In genomic region chr17:58756246-58757161, GRCh38 we compare ENCODE assay signal across 9 cellular contexts. TPM values are rescaled to one million over a fixed set of nuclear protein-coding genes. Genes with fewer than 3 reads are reported as not detected.
DNase-seq lines count a peak whose midpoint lies in the region; ATAC-seq, FAIRE-seq and TF ChIP-seq lines count a peak whose summit lies in the region.
"Had no signal": no experiment of that assay in that cellular context is flagged by ENCODE, and none has a peak within 500 bp of the region (broad histone marks: within the 10 kb centered on the region; RNA-seq: fewer than 3 reads in every experiment).

No MANE protein-coding gene starts in this region.

- peak overlapping the region; percentile 92 for H3K4me2 ChIP-seq in HepG2 (ENCODE audit: low read depth, low read length)

- ATAC-seq in Panc1 (peak; percentile 61), HepG2 (peak; percentile 63), GM21786 (IDR thresholded peaks at IDR 0.05; ENCODE audit: unreplicated experiment) (no peak)
- ATAC-seq in stimulated activated naive CD8-positive, alpha-beta T cell treated with anti-CD3 and anti-CD28 coated beads, Interleukin-15, amount 100 ng/mL, for 72 hours = peak; percentile 59

- H3K4me1 ChIP-seq in Panc1 (ENCODE audit: control insufficient read depth, insufficient read depth, low read length) (no peaks in the 10 kb centered on the region), HepG2 (ENCODE audit: insufficient read depth, low read length) (peaks cover 10% of the 10 kb centered on the region)

- POLR2A ChIA-PET in Panc1 (lab: Charles Lee) = no interaction called here
- POLR2A ChIA-PET in HepG2 (lab: Yijun Ruan, JAX) = no interaction called here

- H3K27me3 Mint-ChIP-seq in stimulated activated naive CD8-positive, alpha-beta T cell treated with anti-CD3 and anti-CD28 coated beads, Interleukin-15, amount 100 ng/mL, for 72 hours = peaks cover 58% of the 10 kb centered on the region

- CTCF ChIA-PET in Panc1 (lab: Charles Lee) = no interaction called here
- CTCF ChIA-PET in HepG2 (lab: Yijun Ruan, JAX; ENCODE audit: low intra/inter-chr PET ratio, low total read pairs) = no interaction called here

- H3K79me2 ChIP-seq in HepG2 (ENCODE audit: insufficient read depth, low read length) = no peaks in the 10 kb centered on the region

- in situ Hi-C loops in ACHN (cut with HindIII; ENCODE audit: low pct_ligation_motif_present, low pct_unique_long_range_greater_than_20kb, low sequenced_read_pairs) = no loop called here
- in situ Hi-C loops in GM13976 (cut with MboI; ENCODE audit: low sequenced_read_pairs, unreplicated experiment) = no loop called here
- in situ Hi-C loops in Panc1 (cut with HindIII; ENCODE audit: low pct_unique_long_range_greater_than_20kb, low sequenced_read_pairs) = no loop called here
- in situ Hi-C loops in HepG2 (cut with HindIII; ENCODE audit: extremely low pct_ligation_motif_present, low pct_unique_long_range_greater_than_20kb) = no loop called here

- no peak for TF ChIP-seq RAD21 in HepG2 (CRISPR knock-in tag; IDR thresholded peaks at IDR 0.05)

- no peaks in the 10 kb centered on the region for H3K9me3 Mint-ChIP-seq in stimulated activated naive CD8-positive, alpha-beta T cell treated with anti-CD3 and anti-CD28 coated beads, Interleukin-15, amount 100 ng/mL, for 72 hours

- 5% methylated on average over 29 of the region's 72 CpGs for WGBS in HepG2 (ENCODE audit: low lambda C conversion rate)

- no peak overlapping the region for H2AFZ ChIP-seq in HepG2 (ENCODE audit: low read length)

- H3K36me3 ChIP-seq in Panc1 (ENCODE audit: control insufficient read depth, insufficient read depth, low read length) = no peaks in the 10 kb centered on the region
- no peaks in the 10 kb centered on the region for H3K36me3 ChIP-seq in HepG2 (replicated peaks in 1 of 2; ENCODE audit: control insufficient read depth in 1 of 2, insufficient read depth in 2 of 2, low read length in 2 of 2)

- TF ChIP-seq POLR2A in HepG2 (IDR thresholded peaks at IDR 0.05; ENCODE audit: insufficient read depth in 1 of 2, low read depth in 2 of 2, low read length in 2 of 2) = no peak

- no peaks in the 10 kb centered on the region for H4K20me1 ChIP-seq in HepG2 (ENCODE audit: insufficient read depth, low read length)

- peak overlapping the region; percentile 57 to 70 for H3K4me3 ChIP-seq in Panc1 (ENCODE audit: low read depth in 2 of 2, low read length in 2 of 2)
- peak overlapping the region; percentile 62 to 83 (median 75) for H3K4me3 ChIP-seq in HepG2 (replicated peaks in 1 of 3; ENCODE audit: insufficient read depth in 1 of 3, low read depth in 2 of 3, low read length in 3 of 3)

- no peak overlapping the region for H3K27ac Mint-ChIP-seq in stimulated activated naive CD8-positive, alpha-beta T cell treated with anti-CD3 and anti-CD28 coated beads, Interleukin-15, amount 100 ng/mL, for 72 hours

- H3K9ac ChIP-seq in HepG2 (ENCODE audit: insufficient read depth, low read depth, low read length) = peak overlapping the region; percentile 23; the same call in 1 of the 2 replicates

- DNase-seq in ACHN = peak; percentile 23
- peak; percentile 54 for DNase-seq in GM13976 (ENCODE audit: low spot score)
- DNase-seq in Panc1 (ENCODE audit: low read depth, low spot score) = no peak
- DNase-seq in cerebellum (ENCODE audit: low spot score) = peak; percentile 42
- DNase-seq in HepG2 (ENCODE audit: low spot score) = no peak
- DNase-seq in stimulated activated naive CD8-positive, alpha-beta T cell treated with anti-CD3 and anti-CD28 coated beads, Interleukin-15, amount 100 ng/mL, for 72 hours = peak in 1 of 2 donors; percentile 8
- no peak for DNase-seq in T1000 (lab: John Stamatoyannopoulos, UW)

- H3K4me3 Mint-ChIP-seq in stimulated activated naive CD8-positive, alpha-beta T cell treated with anti-CD3 and anti-CD28 coated beads, Interleukin-15, amount 100 ng/mL, for 72 hours = peak overlapping the region; percentile 85 to 97

- no peak for TF ChIP-seq EP300 in HepG2 (IDR thresholded peaks at IDR 0.05; ENCODE audit: low read depth in 2 of 2, low read length in 2 of 2)
- no peak for TF ChIP-seq EP300 in HepG2 (CRISPR knock-in tag; IDR thresholded peaks at IDR 0.05; ENCODE audit: borderline replicate concordance)

- H3K9me3 ChIP-seq in Panc1 (ENCODE audit: control insufficient read depth, insufficient read depth, low read depth, low read length) (no peaks in the 10 kb centered on the region), HepG2 (ENCODE audit: low read length) (no peaks in the 10 kb centered on the region)

- TF ChIP-seq CTCF in GM13976 (IDR thresholded peaks at IDR 0.05; ENCODE audit: borderline replicate concordance, control extremely low read depth, extremely low read depth, insufficient read depth, missing control alignments) (no peak), Panc1 (IDR thresholded peaks at IDR 0.05) (no peak), HepG2 (CRISPR knock-in tag; IDR thresholded peaks at IDR 0.05) (no peak)

- H3K27me3 ChIP-seq in Panc1 (ENCODE audit: control insufficient read depth, insufficient read depth, low read length) (peaks cover 9% of the 10 kb centered on the region), HepG2 (ENCODE audit: control insufficient read depth in 1 of 2, insufficient read depth in 2 of 2, low read length in 2 of 2) (peaks cover 2 to 47% of the 10 kb centered on the region in 2 experiments; a peak in 4 of 5 replicates)

- no peak for FAIRE-seq in HepG2 (lab: Jason Lieb, UNC)

- intact Hi-C loops in Panc1 (cut with micrococcal nuclease; ENCODE audit: unreplicated experiment) (no loop called here), HepG2 (cut with micrococcal nuclease; ENCODE audit: unreplicated experiment) (no loop called here)

- BruUV-seq in Panc1 (replicated peaks; lab: Mats Ljungman, UMichigan) = no TSS peak
- no TSS peak for BruUV-seq in HepG2 (replicated peaks; lab: Mats Ljungman, UMichigan)

- H3K27ac ChIP-seq in Panc1 (ENCODE audit: low read length) (no peak overlapping the region), HepG2 (ENCODE audit: extremely low read length, insufficient read depth, low read length) (no peak overlapping the region)
- H3K27ac ChIP-seq: epithelial cell of prostate had no signal

- peaks cover 8% of the 10 kb centered on the region for H3K4me1 Mint-ChIP-seq in stimulated activated naive CD8-positive, alpha-beta T cell treated with anti-CD3 and anti-CD28 coated beads, Interleukin-15, amount 100 ng/mL, for 72 hours

TF ChIP-seq in HepG2, 621 proteins besides CTCF, POLR2A, EP300 and RAD21 (continues in another document):
- TF ChIP-seq ZNF780A (CRISPR knock-in tag; IDR thresholded peaks at IDR 0.05) (no peak), ZBTB39 (CRISPR knock-in tag; IDR thresholded peaks at IDR 0.05) (no peak)
- TF ChIP-seq, protein P1, sequence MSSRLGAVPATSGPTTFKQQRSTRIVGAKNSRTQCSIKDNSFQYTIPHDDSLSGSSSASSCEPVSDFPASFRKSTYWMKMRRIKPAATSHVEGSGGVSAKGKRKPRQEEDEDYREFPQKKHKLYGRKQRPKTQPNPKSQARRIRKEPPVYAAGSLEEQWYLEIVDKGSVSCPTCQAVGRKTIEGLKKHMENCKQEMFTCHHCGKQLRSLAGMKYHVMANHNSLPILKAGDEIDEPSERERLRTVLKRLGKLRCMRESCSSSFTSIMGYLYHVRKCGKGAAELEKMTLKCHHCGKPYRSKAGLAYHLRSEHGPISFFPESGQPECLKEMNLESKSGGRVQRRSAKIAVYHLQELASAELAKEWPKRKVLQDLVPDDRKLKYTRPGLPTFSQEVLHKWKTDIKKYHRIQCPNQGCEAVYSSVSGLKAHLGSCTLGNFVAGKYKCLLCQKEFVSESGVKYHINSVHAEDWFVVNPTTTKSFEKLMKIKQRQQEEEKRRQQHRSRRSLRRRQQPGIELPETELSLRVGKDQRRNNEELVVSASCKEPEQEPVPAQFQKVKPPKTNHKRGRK (CRISPR knock-in tag; IDR thresholded peaks at IDR 0.05) = no peak

RNA-seq across cellular contexts. Expression of gene PPM1E, which starts 0.8 kb away (rescaled TPM):
- 2.9 TPM for total RNA-seq in Panc1 (2021; ENCODE audit: unreplicated experiment)
- polyA plus RNA-seq in Panc1 (2012; ENCODE audit: insufficient read length) = 1.2 TPM
- 29.2 TPM for total RNA-seq in cerebellum
- total RNA-seq in HepG2 (2016; rRNA removed; fragmentation: Illumina TruSeq; extraction: Trizol) = 0.04 TPM in 1 of 2 replicates, not detected in the other
- not detected in 2 replicates for total RNA-seq in HepG2 (2016; cell fraction: cytosol; rRNA removed; fragmentation: Illumina TruSeq; extraction: Trizol; ENCODE audit: low read depth)
- 0.02 TPM in 1 of 2 replicates, not detected in the other for total RNA-seq in HepG2 (2016; cell fraction: insoluble cytoplasmic fraction; rRNA removed; fragmentation: Illumina TruSeq; extraction: Trizol)
- total RNA-seq in HepG2 (2016; cell fraction: membrane; rRNA removed; fragmentation: Illumina TruSeq; extraction: Trizol) = not detected in 2 replicates
- total RNA-seq in HepG2 (2016; cell fraction: nucleus; rRNA removed; fragmentation: Illumina TruSeq; extraction: Trizol) = not detected in 2 replicates
- polyA plus RNA-seq in HepG2 (2011; rRNA removed) = 0.15 and 0.20 TPM in 2 replicates
- polyA plus RNA-seq in HepG2 (2011; cell fraction: cytosol; rRNA removed) = 0.04 and 0.10 TPM in 2 replicates
- 0.08 and 0.12 TPM in 2 replicates for polyA plus RNA-seq in HepG2 (2011; cell fraction: nucleus; rRNA removed)
- 0.03 and 0.12 TPM in 2 replicates for polyA plus RNA-seq in HepG2 (2012)
- not detected in 2 replicates for polyA plus RNA-seq in HepG2 (2016; cell fraction: cytosol; fragmentation: Illumina TruSeq; extraction: Trizol; ENCODE audit: low read depth)
- polyA plus RNA-seq in HepG2 (2016; cell fraction: insoluble cytoplasmic fraction; fragmentation: Illumina TruSeq; extraction: Trizol; ENCODE audit: low read depth) = 0.03 TPM in 1 of 2 replicates, not detected in the other
- not detected in 2 replicates for polyA plus RNA-seq in HepG2 (2016; cell fraction: membrane; fragmentation: Illumina TruSeq; extraction: Trizol; ENCODE audit: low read depth)
- not detected in 2 replicates for polyA plus RNA-seq in HepG2 (2016; cell fraction: nucleus; fragmentation: Illumina TruSeq; extraction: Trizol; ENCODE audit: insufficient read depth, low read depth)
- polyA minus RNA-seq in HepG2 (2011; rRNA and poly(A)+ RNA removed; ENCODE audit: low replicate concordance) = 0.24 TPM in 1 of 2 replicates, not detected in the other
- 0.18 and 0.30 TPM in 2 replicates for polyA minus RNA-seq in HepG2 (2011; cell fraction: cytosol; rRNA and poly(A)+ RNA removed)
- polyA minus RNA-seq in HepG2 (2011; cell fraction: nucleus; rRNA and poly(A)+ RNA removed) = 0.13 and 0.37 TPM in 2 replicates

Comparison
In these comparisons a context has a peak if more than half of its experiments do, and no peak if none do; other contexts are left out.
1. DNase-seq: peak in ACHN (single experiment), GM13976 (single experiment) and cerebellum (single experiment); none in Panc1 (single experiment), HepG2 (single experiment) and T1000 (single experiment).